Comparison of ENCODE assay signal across 10 cellular contexts in the genomic region with DNA sequence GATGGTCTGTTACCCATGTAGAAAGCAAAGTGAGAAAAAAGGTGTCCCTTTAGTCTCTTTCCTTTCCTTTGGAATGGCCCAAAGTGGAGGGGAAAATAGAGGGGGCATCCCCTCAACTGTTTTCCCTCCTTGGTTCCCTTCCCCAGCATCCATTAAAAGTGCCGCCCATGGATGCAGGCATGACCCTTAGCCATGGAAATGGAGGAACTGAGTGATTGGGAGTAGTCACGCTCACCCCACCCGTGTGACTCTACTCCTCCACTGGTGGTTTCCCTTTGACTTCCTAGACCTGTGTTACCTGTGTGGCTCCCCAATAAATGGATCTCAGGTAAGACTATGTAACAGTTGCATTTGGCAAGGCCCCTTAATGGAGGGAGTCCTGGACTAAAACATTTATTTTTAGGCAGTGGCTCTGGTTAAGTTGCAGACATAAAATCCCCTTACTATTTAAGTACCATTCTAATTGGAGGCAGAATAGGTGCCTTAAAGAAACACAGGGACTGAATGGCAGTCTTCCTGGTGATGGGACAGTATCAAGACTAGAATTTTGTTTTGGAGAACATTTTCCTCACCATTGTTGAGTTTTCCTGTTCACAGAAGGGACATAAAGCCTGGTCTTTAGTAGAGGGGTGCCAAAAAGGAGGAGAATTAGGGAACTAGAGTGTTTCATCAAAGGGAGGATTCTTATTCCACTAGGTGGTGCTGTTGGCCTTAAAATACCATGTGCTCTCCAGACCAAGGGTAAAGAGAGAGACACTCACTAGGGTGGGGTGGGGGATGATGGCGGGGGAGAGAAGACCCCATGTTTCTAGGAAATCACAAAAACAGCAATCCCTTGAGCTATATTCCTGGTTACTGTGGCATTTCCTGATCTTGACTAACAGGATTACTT. TPM values are rescaled to one million over a fixed set of nuclear protein-coding genes. Genes with fewer than 3 reads are reported as not detected.
DNase-seq lines count a peak whose midpoint lies in the region; ATAC-seq and TF ChIP-seq lines count a peak whose summit lies in the region.
"Had no signal": no experiment of that assay in that cellular context is flagged by ENCODE, and none has a peak within 500 bp of the region (broad histone marks: within the 10 kb centered on the region; RNA-seq: fewer than 3 reads in every experiment).

No MANE protein-coding gene starts in this region.

- no peak overlapping the region for H2BK15ac ChIP-seq in mesenchymal stem cell (ENCODE audit: low read depth, poor library complexity, severe bottlenecking)

- no peak overlapping the region for H3K14ac ChIP-seq in mesenchymal stem cell (ENCODE audit: low read length in 2 of 2)

- no peak overlapping the region for H3K27ac Mint-ChIP-seq in WTC11
- no peak overlapping the region for H3K27ac Mint-ChIP-seq in stimulated activated effector memory CD8-positive, alpha-beta T cell treated with anti-CD3 and anti-CD28 coated beads, Interleukin-12 subunit alpha, Interleukin-12 subunit beta, amount 100 ng/mL, for 72 hours

- no peak overlapping the region for H2BK120ac ChIP-seq in mesenchymal stem cell (ENCODE audit: low read depth, low read length)

- H3K9me3 ChIP-seq in mesenchymal stem cell (ENCODE audit: control insufficient read depth, low read length) = peaks cover 42% of the 10 kb centered on the region

- H2BK12ac ChIP-seq in mesenchymal stem cell (ENCODE audit: low read length in 2 of 2) = no peak overlapping the region

- H3K4me1 ChIP-seq in mesenchymal stem cell (ENCODE audit: control insufficient read depth, insufficient read depth, low read depth, low read length) = no peaks in the 10 kb centered on the region

- ATAC-seq in WTC11 (0 out of 2 replicates have a peak, but pooled peaks have one; percentile 38), GM19455 (IDR thresholded peaks at IDR 0.05; ENCODE audit: unreplicated experiment) (no peak), HG02981 (IDR thresholded peaks at IDR 0.05; ENCODE audit: unreplicated experiment) (no peak)
- ATAC-seq in stimulated activated effector memory CD8-positive, alpha-beta T cell treated with anti-CD3 and anti-CD28 coated beads, Interleukin-12 subunit alpha, Interleukin-12 subunit beta, amount 100 ng/mL, for 72 hours = no peak
- ATAC-seq: sciatic nerve had no signal

- H4K91ac ChIP-seq in mesenchymal stem cell (ENCODE audit: low read length) = no peak overlapping the region

- no peak overlapping the region for H3K4me3 ChIP-seq in GM12864 (ENCODE audit: low read depth, low read length)
- H3K4me3 ChIP-seq in mesenchymal stem cell (ENCODE audit: insufficient read depth in 1 of 2, low read depth in 1 of 2, low read length in 2 of 2) = no peak overlapping the region
- H3K4me3 ChIP-seq: thoracic aorta had no signal

- TF ChIP-seq CTCF in GM12864 (IDR thresholded peaks at IDR 0.05; ENCODE audit: low read depth, low read length, missing control alignments) (peak; percentile 45), WTC11 (IDR thresholded peaks at IDR 0.05) (no peak)

- POLR2A ChIA-PET in WTC11 (lab: Charles Lee) = no interaction called here

- no peak overlapping the region for H3K9ac ChIP-seq in mesenchymal stem cell (ENCODE audit: low read length)

- no peak overlapping the region for H3K4ac ChIP-seq in mesenchymal stem cell (ENCODE audit: low read depth in 1 of 2, low read length in 2 of 2)

- WGBS in mesenchymal stem cell = 66% methylated on average over 3 of the region's 4 CpGs

- H3K4me2 ChIP-seq in mesenchymal stem cell (ENCODE audit: low read length, poor library complexity, severe bottlenecking) = no peak overlapping the region

- H3K36me3 ChIP-seq in mesenchymal stem cell (ENCODE audit: control insufficient read depth in 1 of 2, insufficient read depth in 2 of 2, low read depth in 1 of 2, low read length in 2 of 2) = no peaks in the 10 kb centered on the region
- H3K36me3 ChIP-seq: thoracic aorta had no signal

- DNase-seq in GM12864 (ENCODE audit: low read depth) (peak; percentile 5), KBM-7 (peak; percentile 71), WTC11 (ENCODE audit: low spot score) (no peak), mesenchymal stem cell (peak; percentile 20), epidermal melanocyte (ENCODE audit: insufficient read length, low spot score) (no peak)
- DNase-seq in stimulated activated effector memory CD8-positive, alpha-beta T cell treated with anti-CD3 and anti-CD28 coated beads, Interleukin-12 subunit alpha, Interleukin-12 subunit beta, amount 100 ng/mL, for 72 hours (ENCODE audit: low spot score in 2 of 2) = no peak

- peaks cover 7% of the 10 kb centered on the region for H3K27me3 Mint-ChIP-seq in WTC11 (ENCODE audit: low read depth)

- no peak overlapping the region for H3K27ac ChIP-seq in mesenchymal stem cell (ENCODE audit: low read length, poor library complexity, severe bottlenecking)
- H3K27ac ChIP-seq: thoracic aorta had no signal

- CTCF ChIA-PET in WTC11 (lab: Charles Lee) = no interaction called here

- H4K8ac ChIP-seq in mesenchymal stem cell (ENCODE audit: low read length) = no peak overlapping the region

- in situ Hi-C loops in KBM-7 (cut with MboI; ENCODE audit: low pct_unique_long_range_greater_than_20kb, low sequenced_read_pairs) = no loop called here

- H3K27me3 ChIP-seq in mesenchymal stem cell (ENCODE audit: control insufficient read depth in 1 of 2, insufficient read depth in 1 of 2, low read length in 2 of 2) = no peaks in the 10 kb centered on the region

- no peak overlapping the region for H3K18ac ChIP-seq in mesenchymal stem cell (ENCODE audit: low read depth in 1 of 2, low read length in 2 of 2)

- no peak overlapping the region for H2AFZ ChIP-seq in mesenchymal stem cell (ENCODE audit: low read depth, low read length)

- H3K4me1 Mint-ChIP-seq in WTC11 = no peaks in the 10 kb centered on the region
- H3K4me1 Mint-ChIP-seq in stimulated activated effector memory CD8-positive, alpha-beta T cell treated with anti-CD3 and anti-CD28 coated beads, Interleukin-12 subunit alpha, Interleukin-12 subunit beta, amount 100 ng/mL, for 72 hours = no peaks in the 10 kb centered on the region

- no peak overlapping the region for H2BK5ac ChIP-seq in mesenchymal stem cell (ENCODE audit: low read depth, low read length, poor library complexity, severe bottlenecking)

- H3K79me1 ChIP-seq in mesenchymal stem cell (replicated peaks; ENCODE audit: low read length, poor library complexity, severe bottlenecking) = no peaks in the 10 kb centered on the region

- no peak overlapping the region for H2AK5ac ChIP-seq in mesenchymal stem cell (ENCODE audit: low read length, severe bottlenecking)

- peaks cover 65% of the 10 kb centered on the region for H3K36me3 Mint-ChIP-seq in WTC11
- no peaks in the 10 kb centered on the region for H3K36me3 Mint-ChIP-seq in stimulated activated effector memory CD8-positive, alpha-beta T cell treated with anti-CD3 and anti-CD28 coated beads, Interleukin-12 subunit alpha, Interleukin-12 subunit beta, amount 100 ng/mL, for 72 hours

- H3K23ac ChIP-seq in mesenchymal stem cell (ENCODE audit: low read length in 2 of 2) = no peak overlapping the region

- H3K9me3 Mint-ChIP-seq in WTC11 = peaks cover 91% of the 10 kb centered on the region
- H3K9me3 Mint-ChIP-seq in stimulated activated effector memory CD8-positive, alpha-beta T cell treated with anti-CD3 and anti-CD28 coated beads, Interleukin-12 subunit alpha, Interleukin-12 subunit beta, amount 100 ng/mL, for 72 hours = peaks cover 30% of the 10 kb centered on the region

- H3K4me3 Mint-ChIP-seq in WTC11 = no peak overlapping the region
- H3K4me3 Mint-ChIP-seq in stimulated activated effector memory CD8-positive, alpha-beta T cell treated with anti-CD3 and anti-CD28 coated beads, Interleukin-12 subunit alpha, Interleukin-12 subunit beta, amount 100 ng/mL, for 72 hours = no peak overlapping the region

TF ChIP-seq in WTC11, 78 proteins besides CTCF, POLR2A, EP300 and RAD21 (continues in another document):
- TF ChIP-seq GABPB1 (CRISPR knock-in tag; IDR thresholded peaks at IDR 0.05) = no peak
- TF ChIP-seq, protein P1, sequence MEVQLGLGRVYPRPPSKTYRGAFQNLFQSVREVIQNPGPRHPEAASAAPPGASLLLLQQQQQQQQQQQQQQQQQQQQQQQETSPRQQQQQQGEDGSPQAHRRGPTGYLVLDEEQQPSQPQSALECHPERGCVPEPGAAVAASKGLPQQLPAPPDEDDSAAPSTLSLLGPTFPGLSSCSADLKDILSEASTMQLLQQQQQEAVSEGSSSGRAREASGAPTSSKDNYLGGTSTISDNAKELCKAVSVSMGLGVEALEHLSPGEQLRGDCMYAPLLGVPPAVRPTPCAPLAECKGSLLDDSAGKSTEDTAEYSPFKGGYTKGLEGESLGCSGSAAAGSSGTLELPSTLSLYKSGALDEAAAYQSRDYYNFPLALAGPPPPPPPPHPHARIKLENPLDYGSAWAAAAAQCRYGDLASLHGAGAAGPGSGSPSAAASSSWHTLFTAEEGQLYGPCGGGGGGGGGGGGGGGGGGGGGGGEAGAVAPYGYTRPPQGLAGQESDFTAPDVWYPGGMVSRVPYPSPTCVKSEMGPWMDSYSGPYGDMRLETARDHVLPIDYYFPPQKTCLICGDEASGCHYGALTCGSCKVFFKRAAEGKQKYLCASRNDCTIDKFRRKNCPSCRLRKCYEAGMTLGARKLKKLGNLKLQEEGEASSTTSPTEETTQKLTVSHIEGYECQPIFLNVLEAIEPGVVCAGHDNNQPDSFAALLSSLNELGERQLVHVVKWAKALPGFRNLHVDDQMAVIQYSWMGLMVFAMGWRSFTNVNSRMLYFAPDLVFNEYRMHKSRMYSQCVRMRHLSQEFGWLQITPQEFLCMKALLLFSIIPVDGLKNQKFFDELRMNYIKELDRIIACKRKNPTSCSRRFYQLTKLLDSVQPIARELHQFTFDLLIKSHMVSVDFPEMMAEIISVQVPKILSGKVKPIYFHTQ (CRISPR knock-in tag; IDR thresholded peaks at IDR 0.05) = 0 out of 2 replicates have a peak, but pooled peaks have one; percentile 48
- TF ChIP-seq CBFB (CRISPR knock-in tag; IDR thresholded peaks at IDR 0.05; ENCODE audit: low read depth) = no peak
- TF ChIP-seq FOXJ3 (CRISPR knock-in tag; IDR thresholded peaks at IDR 0.05; ENCODE audit: borderline replicate concordance) = no peak
- TF ChIP-seq, protein P2, sequence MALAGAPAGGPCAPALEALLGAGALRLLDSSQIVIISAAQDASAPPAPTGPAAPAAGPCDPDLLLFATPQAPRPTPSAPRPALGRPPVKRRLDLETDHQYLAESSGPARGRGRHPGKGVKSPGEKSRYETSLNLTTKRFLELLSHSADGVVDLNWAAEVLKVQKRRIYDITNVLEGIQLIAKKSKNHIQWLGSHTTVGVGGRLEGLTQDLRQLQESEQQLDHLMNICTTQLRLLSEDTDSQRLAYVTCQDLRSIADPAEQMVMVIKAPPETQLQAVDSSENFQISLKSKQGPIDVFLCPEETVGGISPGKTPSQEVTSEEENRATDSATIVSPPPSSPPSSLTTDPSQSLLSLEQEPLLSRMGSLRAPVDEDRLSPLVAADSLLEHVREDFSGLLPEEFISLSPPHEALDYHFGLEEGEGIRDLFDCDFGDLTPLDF (CRISPR knock-in tag; IDR thresholded peaks at IDR 0.05) = no peak
- no peak for TF ChIP-seq NR2C2 (CRISPR knock-in tag; IDR thresholded peaks at IDR 0.05)

RNA-seq across cellular contexts. Expression of a gene that starts 25.7 kb away (rescaled TPM):
- total RNA-seq in WTC11 (2021) = 0.76 to 1.1 TPM (median 0.92 TPM) in 3 replicates
- 6.5 TPM for polyA plus RNA-seq in mesenchymal stem cell (2013, experiment 1 of 2)
- 6.1 TPM for polyA plus RNA-seq in mesenchymal stem cell (2013, experiment 2 of 2)

Comparison
In these comparisons a context has a peak if more than half of its experiments do, and no peak if none do; other contexts are left out.
1. DNase-seq: peak in GM12864 (single experiment), KBM-7 (single experiment) and mesenchymal stem cell (single experiment); none in WTC11 (single experiment), epidermal melanocyte (single experiment) and stimulated activated effector memory CD8-positive, alpha-beta T cell treated with anti-CD3 and anti-CD28 coated beads, Interleukin-12 subunit alpha, Interleukin-12 subunit beta, amount 100 ng/mL, for 72 hours (0 of 2).